In genomic region chr2:19360881-19361321, GRCh38 we compare ENCODE assay signal across 15 cellular contexts. TPM values are rescaled to one million over a fixed set of nuclear protein-coding genes. Genes with fewer than 3 reads are reported as not detected.
A peak's percentile ranks its signal among the peaks of the same experiment; 100 is the strongest.
DNase-seq lines count a peak whose midpoint lies in the region; ATAC-seq, FAIRE-seq and TF ChIP-seq lines count a peak whose summit lies in the region.
"Had no signal": no experiment of that assay in that cellular context is flagged by ENCODE, and none has a peak within 500 bp of the region (broad histone marks: within the 10 kb centered on the region; RNA-seq: fewer than 3 reads in every experiment).

No MANE protein-coding gene starts in this region.

- no peaks in the 10 kb centered on the region for H3K9me3 ChIP-seq in astrocyte (ENCODE audit: insufficient read depth, low read depth, low read length)
- peaks cover 10% of the 10 kb centered on the region; the same call in 1 of the 2 replicates for H3K9me3 ChIP-seq in iPS-20b (ENCODE audit: insufficient read depth, low read depth, low read length)
- no peaks in the 10 kb centered on the region for H3K9me3 ChIP-seq in smooth muscle cell (replicated peaks; ENCODE audit: low read depth)

- peak; percentile 21 for DNase-seq in activated CD4-positive, alpha-beta T cell treated with anti-CD3 and anti-CD28 coated beads for 36 hours
- no peak for DNase-seq in activated CD4-positive, alpha-beta T cell treated with anti-CD3 and anti-CD28 coated beads, Interleukin-2, amount 50 U/mL, for 1 hour
- no peak for DNase-seq in astrocyte (ENCODE audit: low read depth)
- no peak for DNase-seq in smooth muscle cell (lab: John Stamatoyannopoulos, UW; ENCODE audit: unreplicated experiment)
- DNase-seq in KBM-7 = no peak
- no peak for DNase-seq in HCEC 1CT
- DNase-seq: GF-D8, KG1, NCI-H748 treated with DMSO at 0.1 percent for 48 hours had no signal

- H3K9me3 Mint-ChIP-seq in activated CD4-positive, alpha-beta T cell treated with anti-CD3 and anti-CD28 coated beads for 36 hours (ENCODE audit: low read depth) = no peaks in the 10 kb centered on the region
- peaks cover 16% of the 10 kb centered on the region for H3K9me3 Mint-ChIP-seq in astrocyte (ENCODE audit: unreplicated experiment)

- H3K27me3 Mint-ChIP-seq in activated CD4-positive, alpha-beta T cell treated with anti-CD3 and anti-CD28 coated beads for 36 hours = peaks cover 76% of the 10 kb centered on the region
- peaks cover 85% of the 10 kb centered on the region for H3K27me3 Mint-ChIP-seq in astrocyte (ENCODE audit: low read depth, unreplicated experiment)

- no peak overlapping the region for H3K27ac Mint-ChIP-seq in activated CD4-positive, alpha-beta T cell treated with anti-CD3 and anti-CD28 coated beads for 36 hours
- no peak overlapping the region for H3K27ac Mint-ChIP-seq in astrocyte (ENCODE audit: unreplicated experiment)

- H3K27ac ChIP-seq in astrocyte (ENCODE audit: low read depth, low read length) (no peak overlapping the region), iPS-20b (ENCODE audit: low read length) (no peak overlapping the region), smooth muscle cell (ENCODE audit: low read depth) (no peak overlapping the region)
- H3K27ac ChIP-seq: VCaP had no signal

- H2AFZ ChIP-seq in astrocyte (ENCODE audit: low read depth, low read length) (peak overlapping the region; percentile 77), smooth muscle cell (ENCODE audit: low read depth) (no peak overlapping the region)

- H3F3A ChIP-seq in smooth muscle cell (ENCODE audit: low read depth) = no peaks in the 10 kb centered on the region

- POLR2A ChIA-PET in activated CD4-positive, alpha-beta T cell treated with anti-CD3 and anti-CD28 coated beads for 36 hours (lab: Charles Lee) = no interaction called here

- FAIRE-seq in astrocyte (lab: Jason Lieb, UNC) = no peak
- FAIRE-seq: A204.1, islet of Langerhans, urothelium cell line had no signal

- intact Hi-C loops in activated CD4-positive, alpha-beta T cell treated with anti-CD3 and anti-CD28 coated beads for 36 hours (cut with DNase I, micrococcal nuclease) = loop anchor here (5.0 kb wide), 2 partner anchors 609 to 691 kb away; partner anchors contain the start of gene LAPTM4A (in 1 of the 2)

- TF ChIP-seq CTCF in astrocyte (IDR thresholded peaks at IDR 0.05; ENCODE audit: insufficient read depth, low read depth, low read length) = no peak
- no peak for TF ChIP-seq CTCF in smooth muscle cell (IDR thresholded peaks at IDR 0.05; ENCODE audit: borderline replicate concordance, insufficient read depth, poor library complexity, severe bottlenecking)

- CTCF ChIA-PET in activated CD4-positive, alpha-beta T cell treated with anti-CD3 and anti-CD28 coated beads for 36 hours (lab: Charles Lee) = interaction anchor here (0.6 to 4.1 kb wide), 6 partner anchors 9 to 966 kb away, joined by 3 to 34 read pairs (median 4); no protein-coding TSS in a partner anchor

- H3K36me3 Mint-ChIP-seq in activated CD4-positive, alpha-beta T cell treated with anti-CD3 and anti-CD28 coated beads for 36 hours (ENCODE audit: low read depth) = no peaks in the 10 kb centered on the region
- no peaks in the 10 kb centered on the region for H3K36me3 Mint-ChIP-seq in astrocyte (ENCODE audit: low read depth, unreplicated experiment)

- peak overlapping the region; percentile 88 for H3K4me3 Mint-ChIP-seq in activated CD4-positive, alpha-beta T cell treated with anti-CD3 and anti-CD28 coated beads for 36 hours
- peak overlapping the region; percentile 20 for H3K4me3 Mint-ChIP-seq in astrocyte (ENCODE audit: unreplicated experiment)

- 26% methylated on average over 18 of the region's 18 CpGs for WGBS in smooth muscle cell (ENCODE audit: low lambda C conversion rate)

- peaks cover 27% of the 10 kb centered on the region for H3K4me1 ChIP-seq in astrocyte (ENCODE audit: insufficient read depth, low read length)
- H3K4me1 ChIP-seq in iPS-20b (ENCODE audit: insufficient read depth, low read length) = no peaks in the 10 kb centered on the region; the same call in 1 of the 2 replicates
- H3K4me1 ChIP-seq in smooth muscle cell (ENCODE audit: low read depth) = peaks cover 20% of the 10 kb centered on the region

- H4K20me1 ChIP-seq in astrocyte (ENCODE audit: insufficient read depth, low read length) (peaks cover 11% of the 10 kb centered on the region), smooth muscle cell (ENCODE audit: low read depth) (no peaks in the 10 kb centered on the region)

- H3K4me3 ChIP-seq in astrocyte (ENCODE audit: insufficient read depth, low read depth, low read length) (peak overlapping the region; percentile 84), iPS-20b (ENCODE audit: low read length) (peak overlapping the region; percentile 50; the same call in 1 of the 2 replicates), smooth muscle cell (peak overlapping the region; percentile 68)

- peaks cover 47% of the 10 kb centered on the region for H3K4me1 Mint-ChIP-seq in activated CD4-positive, alpha-beta T cell treated with anti-CD3 and anti-CD28 coated beads for 36 hours
- no peaks in the 10 kb centered on the region for H3K4me1 Mint-ChIP-seq in astrocyte (ENCODE audit: low read depth, unreplicated experiment)

- in situ Hi-C loops in KBM-7 (cut with MboI; ENCODE audit: low pct_unique_long_range_greater_than_20kb, low sequenced_read_pairs) = loop anchor here (25.0 kb wide), 2 partner anchors 501 to 849 kb away; no protein-coding TSS in a partner anchor

- H3K4me2 ChIP-seq in astrocyte (ENCODE audit: low read length) = peak overlapping the region; percentile 90
- H3K4me2 ChIP-seq in smooth muscle cell = peak overlapping the region; percentile 93

- H3K79me2 ChIP-seq in astrocyte (ENCODE audit: insufficient read depth, low read length) (peaks cover 20% of the 10 kb centered on the region), smooth muscle cell (ENCODE audit: low read depth) (no peaks in the 10 kb centered on the region)

- H3K9ac ChIP-seq in astrocyte (ENCODE audit: low read length) (peak overlapping the region; percentile 72), iPS-20b (ENCODE audit: low read depth, low read length) (no peak overlapping the region), smooth muscle cell (ENCODE audit: low read depth) (no peak overlapping the region)

- no peaks in the 10 kb centered on the region for H3K36me3 ChIP-seq in astrocyte (ENCODE audit: insufficient read depth, low read length)
- H3K36me3 ChIP-seq in iPS-20b (ENCODE audit: insufficient read depth, low read depth, low read length) = no peaks in the 10 kb centered on the region
- H3K36me3 ChIP-seq in smooth muscle cell (ENCODE audit: low read depth) = no peaks in the 10 kb centered on the region

- ATAC-seq in activated CD4-positive, alpha-beta T cell treated with anti-CD3 and anti-CD28 coated beads for 36 hours = no peak
- no peak for ATAC-seq in GM21381 (IDR thresholded peaks at IDR 0.05; ENCODE audit: unreplicated experiment)

- H3K27me3 ChIP-seq in astrocyte (ENCODE audit: insufficient read depth, low read length) = peaks cover 74% of the 10 kb centered on the region
- peaks cover 100% of the 10 kb centered on the region for H3K27me3 ChIP-seq in iPS-20b (ENCODE audit: insufficient read depth, low read length)
- peaks cover 87% of the 10 kb centered on the region for H3K27me3 ChIP-seq in smooth muscle cell (ENCODE audit: low read depth)

RNA-seq across cellular contexts. Expression of gene OSR1, which starts 2.5 kb away (rescaled TPM):
- not detected for total RNA-seq in activated CD4-positive, alpha-beta T cell treated with anti-CD3 and anti-CD28 coated beads for 36 hours
- total RNA-seq in astrocyte (0.31 and 1.0 TPM in 2 replicates), smooth muscle cell (0.85 and 3.2 TPM in 2 replicates)
- 1.4 and 6.3 TPM in 2 replicates for polyA plus RNA-seq in smooth muscle cell
